In genomic region chr4:86965019-86965976, GRCh38 we compare ENCODE assay signal across 15 cellular contexts. TPM values are rescaled to one million over a fixed set of nuclear protein-coding genes. Genes with fewer than 3 reads are reported as not detected.
DNase-seq lines count a peak whose midpoint lies in the region; ATAC-seq, FAIRE-seq and TF ChIP-seq lines count a peak whose summit lies in the region.
"Had no signal": no experiment of that assay in that cellular context is flagged by ENCODE, and none has a peak within 500 bp of the region (broad histone marks: within the 10 kb centered on the region; RNA-seq: fewer than 3 reads in every experiment).

No MANE protein-coding gene starts in this region.

- intact Hi-C loops in left cardiac atrium (cut with DNase I) (no loop called here), colonic mucosa (cut with DNase I) (no loop called here)

- H3K9ac ChIP-seq in colonic mucosa (ENCODE audit: low read depth in 2 of 2, low read length in 2 of 2): no peak overlapping the region

- H3K27me3 Mint-ChIP-seq in stimulated activated naive B cell treated with anti-CD40 and anti-IgM and Interleukin-4, amounts not matched to agents 10 μg/mL and 1 μg/mL and 100 μg/mL, for 72 hours: no peaks in the 10 kb centered on the region
- H3K27me3 Mint-ChIP-seq: activated CD4-positive, alpha-beta T cell treated with anti-CD3 and anti-CD28 coated beads, Interleukin-2, amount 10 ng/mL, durations not matched to agents 7 days and 5 days had no signal

- DNase-seq in cardiac muscle cell (ENCODE audit: low read depth in 1 of 2, low spot score in 1 of 2) (no peak), left cardiac atrium (no peak), HL-60 (ENCODE audit: low read depth in 1 of 2, low spot score in 1 of 2) (no peak), Kasumi-1 (lab: John Stamatoyannopoulos, UW) (no peak), colonic mucosa (no peak), HTR-8/SVneo (ENCODE audit: insufficient read length, low spot score) (no peak)
- DNase-seq in stimulated activated naive B cell treated with anti-CD40 and anti-IgM and Interleukin-4, amounts not matched to agents 10 μg/mL and 1 μg/mL and 100 μg/mL, for 72 hours: no peak
- DNase-seq: activated CD4-positive, alpha-beta T cell treated with anti-CD3 and anti-CD28 coated beads, Interleukin-2, amount 10 ng/mL, durations not matched to agents 7 days and 5 days; brain microvascular endothelial cell; gastrocnemius medialis; mucosa of descending colon; stimulated activated CD4-positive, alpha-beta T cell treated with anti-CD3 and anti-CD28 coated beads, Interleukin-15, amount 100 ng/mL, for 24 hours; tibial artery had no signal

- H3K27ac Mint-ChIP-seq in stimulated activated naive B cell treated with anti-CD40 and anti-IgM and Interleukin-4, amounts not matched to agents 10 μg/mL and 1 μg/mL and 100 μg/mL, for 72 hours: no peak overlapping the region
- H3K27ac Mint-ChIP-seq: activated CD4-positive, alpha-beta T cell treated with anti-CD3 and anti-CD28 coated beads, Interleukin-2, amount 10 ng/mL, durations not matched to agents 7 days and 5 days had no signal

- no peaks in the 10 kb centered on the region for H3K27me3 ChIP-seq in cardiac muscle cell
- H3K27me3 ChIP-seq in HL-60 (ENCODE audit: insufficient read depth, poor library complexity, severe bottlenecking): no peaks in the 10 kb centered on the region
- H3K27me3 ChIP-seq in colonic mucosa: no peaks in the 10 kb centered on the region
- H3K27me3 ChIP-seq: brain microvascular endothelial cell, gastrocnemius medialis, tibial artery had no signal

- ATAC-seq in left cardiac atrium (no peak), HG02623 (IDR thresholded peaks at IDR 0.05; ENCODE audit: unreplicated experiment) (peak; percentile 37)
- ATAC-seq in stimulated activated naive B cell treated with anti-CD40 and anti-IgM and Interleukin-4, amounts not matched to agents 10 μg/mL and 1 μg/mL and 100 μg/mL, for 72 hours (replicated peaks): peak; percentile 79 to 82
- ATAC-seq: gastrocnemius medialis, mucosa of descending colon had no signal

- no peak for FAIRE-seq in HTR-8/SVneo (lab: Jason Lieb, UNC)

- peaks cover 16 to 23% of the 10 kb centered on the region in 2 donors for H3K4me1 Mint-ChIP-seq in stimulated activated naive B cell treated with anti-CD40 and anti-IgM and Interleukin-4, amounts not matched to agents 10 μg/mL and 1 μg/mL and 100 μg/mL, for 72 hours

- H3K9me3 ChIP-seq in cardiac muscle cell (ENCODE audit: low read depth) (no peaks in the 10 kb centered on the region), colonic mucosa (no peaks in the 10 kb centered on the region)
- H3K9me3 ChIP-seq: gastrocnemius medialis, mucosa of descending colon, tibial artery had no signal

- H3K4me3 Mint-ChIP-seq in stimulated activated naive B cell treated with anti-CD40 and anti-IgM and Interleukin-4, amounts not matched to agents 10 μg/mL and 1 μg/mL and 100 μg/mL, for 72 hours: no peak overlapping the region
- H3K4me3 Mint-ChIP-seq: activated CD4-positive, alpha-beta T cell treated with anti-CD3 and anti-CD28 coated beads, Interleukin-2, amount 10 ng/mL, durations not matched to agents 7 days and 5 days had no signal

- peak overlapping the region; percentile 15 for H3K27ac ChIP-seq in cardiac muscle cell
- H3K27ac ChIP-seq in HL-60 (replicated peaks): peak overlapping the region; percentile 16
- H3K27ac ChIP-seq in colonic mucosa: no peak overlapping the region
- H3K27ac ChIP-seq: brain microvascular endothelial cell, gastrocnemius medialis, RWPE1, tibial artery had no signal

- H3K36me3 ChIP-seq in cardiac muscle cell: no peaks in the 10 kb centered on the region
- H3K36me3 ChIP-seq in colonic mucosa: no peaks in the 10 kb centered on the region
- H3K36me3 ChIP-seq: brain microvascular endothelial cell, tibial artery had no signal

- H3K36me3 Mint-ChIP-seq in stimulated activated naive B cell treated with anti-CD40 and anti-IgM and Interleukin-4, amounts not matched to agents 10 μg/mL and 1 μg/mL and 100 μg/mL, for 72 hours: no peaks in the 10 kb centered on the region

- TF ChIP-seq CTCF in cardiac muscle cell (IDR thresholded peaks at IDR 0.05; ENCODE audit: low read depth, low read length): no peak
- no peak for TF ChIP-seq CTCF in HL-60 (IDR thresholded peaks at IDR 0.05; ENCODE audit: insufficient read depth, low read length)
- no peak for TF ChIP-seq CTCF in colonic mucosa (IDR thresholded peaks at IDR 0.05)

- H3K9me3 Mint-ChIP-seq in stimulated activated naive B cell treated with anti-CD40 and anti-IgM and Interleukin-4, amounts not matched to agents 10 μg/mL and 1 μg/mL and 100 μg/mL, for 72 hours: no peaks in the 10 kb centered on the region
- H3K9me3 Mint-ChIP-seq: activated CD4-positive, alpha-beta T cell treated with anti-CD3 and anti-CD28 coated beads, Interleukin-2, amount 10 ng/mL, durations not matched to agents 7 days and 5 days had no signal

- peaks cover 42% of the 10 kb centered on the region for H3K4me1 ChIP-seq in cardiac muscle cell (ENCODE audit: low read depth)
- no peaks in the 10 kb centered on the region for H3K4me1 ChIP-seq in colonic mucosa

- H3K4me3 ChIP-seq in cardiac muscle cell (no peak overlapping the region), HL-60 (replicated peaks; ENCODE audit: insufficient read depth, low read length) (no peak overlapping the region), colonic mucosa (no peak overlapping the region)
- H3K4me3 ChIP-seq: gastrocnemius medialis, mucosa of descending colon, tibial artery had no signal

RNA-seq across cellular contexts. Expression of gene AFF1, which starts 30.5 kb away (rescaled TPM):
- total RNA-seq in cardiac muscle cell (31.4 and 45.0 TPM in 2 replicates), left cardiac atrium (10 to 100 TPM; 68.1 to 78.4 TPM), colonic mucosa (100 to 1,000 TPM in 1 of 2 donors, 10 to 100 TPM in 1; 73.5 to 104 TPM)
- 26.3 and 27.2 TPM in 2 replicates for polyA plus RNA-seq in cardiac muscle cell

Comparison
In these comparisons a context has a peak if more than half of its experiments do, and no peak if none do; other contexts are left out.
1. ATAC-seq: peak in HG02623 (single experiment) and stimulated activated naive B cell treated with anti-CD40 and anti-IgM and Interleukin-4, amounts not matched to agents 10 μg/mL and 1 μg/mL and 100 μg/mL, for 72 hours (2 of 2); none in left cardiac atrium (0 of 2).